ENCODE assay signal across 10 cellular contexts in the genomic region with DNA sequence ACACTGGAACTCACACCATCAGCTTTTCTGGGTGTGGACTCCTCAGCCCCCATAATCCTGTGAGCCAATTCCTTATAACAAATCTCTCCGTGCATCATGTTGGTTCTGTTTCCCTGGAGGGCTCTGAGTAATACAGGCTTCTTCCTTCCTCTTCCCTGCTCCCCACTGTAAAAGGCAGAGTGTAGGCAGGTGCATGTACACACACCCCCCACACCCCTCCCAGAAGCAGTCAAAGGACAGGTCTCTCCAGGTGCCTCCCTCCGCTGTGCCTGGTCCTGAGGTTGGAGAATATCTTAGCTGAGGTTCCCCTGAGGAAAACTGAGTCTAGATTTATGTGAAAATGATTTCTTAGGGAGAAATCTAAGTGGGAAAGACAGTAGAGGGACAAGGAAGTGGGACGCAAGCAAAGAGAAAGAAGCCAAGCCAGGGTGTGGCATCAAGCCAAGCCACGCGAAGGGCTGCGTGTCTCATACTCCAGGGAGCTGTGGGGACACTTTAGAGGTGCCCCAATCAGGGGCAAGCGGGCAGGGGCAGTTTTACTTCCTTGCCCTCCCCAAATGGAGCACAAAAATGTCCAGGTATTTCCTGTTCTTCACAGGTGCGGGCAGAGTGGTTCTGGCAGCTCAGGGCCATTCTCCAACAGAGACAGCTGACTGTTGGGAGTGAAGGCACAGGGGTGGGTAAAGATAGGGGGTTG.
DNase-seq lines count a peak whose midpoint lies in the region; ATAC-seq and TF ChIP-seq lines count a peak whose summit lies in the region.
"Had no signal": no experiment of that assay in that cellular context is flagged by ENCODE, and none has a peak within 500 bp of the region (broad histone marks: within the 10 kb centered on the region; RNA-seq: fewer than 3 reads in every experiment).

No MANE protein-coding gene starts in this region.

- peaks cover 24% of the 10 kb centered on the region for H3K27me3 Mint-ChIP-seq in dendritic cell treated with granulocyte-macrophage colony-stimulating factor and Interleukin-4, amounts not matched to agents 40 ng/mL and 50 ng/mL, for 4 days
- no peaks in the 10 kb centered on the region for H3K27me3 Mint-ChIP-seq in mesothelial cell of epicardium (ENCODE audit: low read depth)

- H3K4me3 ChIP-seq in tibial nerve: peak overlapping the region in 1 of 4 donors; percentile 21
- H3K4me3 ChIP-seq: A549 had no signal

- no peaks in the 10 kb centered on the region for H3K36me3 Mint-ChIP-seq in dendritic cell treated with granulocyte-macrophage colony-stimulating factor and Interleukin-4, amounts not matched to agents 40 ng/mL and 50 ng/mL, for 4 days (ENCODE audit: low read depth)
- peaks cover 2% of the 10 kb centered on the region for H3K36me3 Mint-ChIP-seq in mesothelial cell of epicardium

- TF ChIP-seq CTCF in mesothelial cell of epicardium (IDR thresholded peaks at IDR 0.05; ENCODE audit: unreplicated experiment): no peak
- TF ChIP-seq CTCF in tibial nerve (IDR thresholded peaks at IDR 0.05): no peak

- H3K9me3 ChIP-seq in tibial nerve: no peaks in the 10 kb centered on the region
- H3K9me3 ChIP-seq: A549 had no signal

- H3K27ac Mint-ChIP-seq in dendritic cell treated with granulocyte-macrophage colony-stimulating factor and Interleukin-4, amounts not matched to agents 40 ng/mL and 50 ng/mL, for 4 days: peak overlapping the region; percentile 85
- H3K27ac Mint-ChIP-seq in mesothelial cell of epicardium: peak overlapping the region; percentile 68
- H3K27ac Mint-ChIP-seq: activated T-cell treated with anti-CD3 and anti-CD28 coated beads, Interleukin-2, amount 50 U/mL, for 72 hours had no signal

- no peak for TF ChIP-seq POLR2A in tibial nerve (IDR thresholded peaks at IDR 0.05)

- H3K9me3 Mint-ChIP-seq in dendritic cell treated with granulocyte-macrophage colony-stimulating factor and Interleukin-4, amounts not matched to agents 40 ng/mL and 50 ng/mL, for 4 days: no peaks in the 10 kb centered on the region
- H3K9me3 Mint-ChIP-seq in mesothelial cell of epicardium: no peaks in the 10 kb centered on the region
- H3K9me3 Mint-ChIP-seq: activated T-cell treated with anti-CD3 and anti-CD28 coated beads, Interleukin-2, amount 50 U/mL, for 72 hours had no signal

- 19 to 21% methylated on average over 8 of the region's 8 CpGs for WGBS in tibial nerve, 2 donors

- intact Hi-C loops in dendritic cell treated with granulocyte-macrophage colony-stimulating factor and Interleukin-4, amounts not matched to agents 40 ng/mL and 50 ng/mL, for 4 days (cut with micrococcal nuclease): no loop called here

- H3K27me3 ChIP-seq in tibial nerve: no peaks in the 10 kb centered on the region

- DNase-seq in NCI-H1436 (lab: John Stamatoyannopoulos, UW): peak; percentile 26
- DNase-seq in NCI-H1436 treated with DMSO at 0.1 percent for 48 hours (lab: John Stamatoyannopoulos, UW): no peak
- no peak for DNase-seq in mesothelial cell of epicardium (ENCODE audit: low spot score in 2 of 2, unreplicated experiment in 2 of 2)
- DNase-seq in tibial nerve (ENCODE audit: low spot score in 2 of 2): peak; percentile 40 to 45
- no peak for DNase-seq in NCI-H1930 (lab: John Stamatoyannopoulos, UW)
- DNase-seq: activated T-cell treated with anti-CD3 and anti-CD28 coated beads, Interleukin-2, amount 50 U/mL, for 72 hours had no signal

- peaks cover 13 to 71% (median 42%) of the 10 kb centered on the region in 4 donors for H3K4me1 ChIP-seq in tibial nerve
- H3K4me1 ChIP-seq: A549 had no signal

- TF ChIP-seq EP300 in tibial nerve (IDR thresholded peaks at IDR 0.05): no peak

- H3K4me1 Mint-ChIP-seq in dendritic cell treated with granulocyte-macrophage colony-stimulating factor and Interleukin-4, amounts not matched to agents 40 ng/mL and 50 ng/mL, for 4 days (ENCODE audit: low read depth): peaks cover 33% of the 10 kb centered on the region
- peaks cover 35% of the 10 kb centered on the region for H3K4me1 Mint-ChIP-seq in mesothelial cell of epicardium

- H3K4me3 Mint-ChIP-seq in dendritic cell treated with granulocyte-macrophage colony-stimulating factor and Interleukin-4, amounts not matched to agents 40 ng/mL and 50 ng/mL, for 4 days: peak overlapping the region; percentile 14
- no peak overlapping the region for H3K4me3 Mint-ChIP-seq in mesothelial cell of epicardium
- H3K4me3 Mint-ChIP-seq: activated T-cell treated with anti-CD3 and anti-CD28 coated beads, Interleukin-2, amount 50 U/mL, for 72 hours had no signal

- H3K27ac ChIP-seq in tibial nerve: peak overlapping the region; percentile 82 to 96 (median 87)
- H3K27ac ChIP-seq: A549 had no signal

- no peaks in the 10 kb centered on the region for H3K36me3 ChIP-seq in tibial nerve

- no peak for ATAC-seq in GM18498 (IDR thresholded peaks at IDR 0.05; ENCODE audit: unreplicated experiment)
- no peak for ATAC-seq in HG02571 (IDR thresholded peaks at IDR 0.05; ENCODE audit: unreplicated experiment)
- ATAC-seq: activated T-cell treated with anti-CD3 and anti-CD28 coated beads, Interleukin-2, amount 50 U/mL, for 72 hours had no signal

Comparison
In these comparisons a context has a peak if more than half of its experiments do, and no peak if none do; other contexts are left out.
1. DNase-seq: peak in NCI-H1436 (single experiment) and tibial nerve (2 of 2); none in NCI-H1436 treated with DMSO at 0.1 percent for 48 hours (single experiment), mesothelial cell of epicardium (0 of 2) and NCI-H1930 (0 of 2).